17 cellular contexts compared by ENCODE assay signal in genomic region chrX:40061871-40062524, GRCh38. TPM values are rescaled to one million over a fixed set of nuclear protein-coding genes. Genes with fewer than 3 reads are reported as not detected.
DNase-seq lines count a peak whose midpoint lies in the region; ATAC-seq, FAIRE-seq and TF ChIP-seq lines count a peak whose summit lies in the region.
"Had no signal": no experiment of that assay in that cellular context is flagged by ENCODE, and none has a peak within 500 bp of the region (broad histone marks: within the 10 kb centered on the region; RNA-seq: fewer than 3 reads in every experiment).

No MANE protein-coding gene starts in this region.

- H3K9ac ChIP-seq in ES-I3 (ENCODE audit: low read depth, low read length) (peak overlapping the region; percentile 12; the same call in 1 of the 2 replicates), SK-N-SH (no peak overlapping the region)

- H3K4me2 ChIP-seq in SK-N-SH, result no peak overlapping the region
- H3K4me2 ChIP-seq: PC-9 had no signal

- no peak for TF ChIP-seq EP300 in SK-N-SH (IDR thresholded peaks at IDR 0.05; ENCODE audit: borderline replicate concordance in 1 of 2, low read depth in 1 of 2, low read length in 1 of 2)

- no peak for ATAC-seq in GM18519 (IDR thresholded peaks at IDR 0.05; ENCODE audit: low FRiP score, unreplicated experiment)
- ATAC-seq in GM19452 (IDR thresholded peaks at IDR 0.05; ENCODE audit: unreplicated experiment), result no peak

- H3K36me3 Mint-ChIP-seq in T-helper 1 cell treated with Interleukin-12 subunit alpha and Interleukin-12 subunit beta and Interleukin-4 antibody, amounts not matched to agents 30 μg/mL and 1 μg/mL, for 36 hours (ENCODE audit: low read depth), result peaks cover 27% of the 10 kb centered on the region
- peaks cover 8% of the 10 kb centered on the region for H3K36me3 Mint-ChIP-seq in progenitor cell of endocrine pancreas (ENCODE audit: insufficient read depth)

- no peak for TF ChIP-seq CTCF in bronchial epithelial cell (IDR thresholded peaks at IDR 0.05; ENCODE audit: insufficient read depth, low read length, severe bottlenecking)
- no peak for TF ChIP-seq CTCF in progenitor cell of endocrine pancreas (IDR thresholded peaks at IDR 0.05; ENCODE audit: unreplicated experiment)
- no peak for TF ChIP-seq CTCF in SK-N-SH (IDR thresholded peaks at IDR 0.05)

- H2AFZ ChIP-seq in SK-N-SH (ENCODE audit: low read depth), result no peak overlapping the region
- H2AFZ ChIP-seq: PC-9 had no signal

- H3K9me3 ChIP-seq in ES-I3 (ENCODE audit: control insufficient read depth, insufficient read depth, low read length) (no peaks in the 10 kb centered on the region), SK-N-SH (no peaks in the 10 kb centered on the region)
- H3K9me3 ChIP-seq: thyroid gland had no signal

- no peak overlapping the region; a peak in 1 of 4 replicates for H3K27ac ChIP-seq in SK-N-SH (ENCODE audit: low read depth in 2 of 2, low read length in 1 of 2)
- H3K27ac ChIP-seq: PC-9, thyroid gland had no signal

- WGBS in SK-N-SH (ENCODE audit: low lambda C conversion rate), result 65% methylated on average over 23 of the region's 30 CpGs

- no peaks in the 10 kb centered on the region for H3K27me3 Mint-ChIP-seq in T-helper 1 cell treated with Interleukin-12 subunit alpha and Interleukin-12 subunit beta and Interleukin-4 antibody, amounts not matched to agents 30 μg/mL and 1 μg/mL, for 36 hours (ENCODE audit: low read depth)
- no peaks in the 10 kb centered on the region for H3K27me3 Mint-ChIP-seq in progenitor cell of endocrine pancreas

- H3K79me2 ChIP-seq in SK-N-SH (ENCODE audit: insufficient read depth), result no peaks in the 10 kb centered on the region; the same call in 1 of the 2 replicates

- no peak overlapping the region for H3K4me3 ChIP-seq in bronchial epithelial cell (ENCODE audit: low read depth, low read length)
- no peak overlapping the region for H3K4me3 ChIP-seq in SK-N-SH (ENCODE audit: low read depth in 2 of 2, low read length in 1 of 2)
- H3K4me3 ChIP-seq: lung, PC-9, thyroid gland had no signal

- peaks cover 10% of the 10 kb centered on the region; the same call in 1 of the 2 replicates for H4K20me1 ChIP-seq in SK-N-SH (ENCODE audit: insufficient read depth)

- no peak for FAIRE-seq in bronchial epithelial cell (lab: Jason Lieb, UNC)
- FAIRE-seq: A204.1 had no signal

- peak overlapping the region; percentile 76 for H3K27ac Mint-ChIP-seq in T-helper 1 cell treated with Interleukin-12 subunit alpha and Interleukin-12 subunit beta and Interleukin-4 antibody, amounts not matched to agents 30 μg/mL and 1 μg/mL, for 36 hours
- peak overlapping the region; percentile 18 for H3K27ac Mint-ChIP-seq in progenitor cell of endocrine pancreas

- no peaks in the 10 kb centered on the region for H3K9me2 ChIP-seq in SK-N-SH

- no peak for DNase-seq in T-helper 1 cell
- peak; percentile 37 for DNase-seq in bronchial epithelial cell (ENCODE audit: low read depth)
- DNase-seq in progenitor cell of endocrine pancreas (ENCODE audit: low spot score, unreplicated experiment), result no peak
- DNase-seq in SK-N-SH, result no peak
- DNase-seq: cerebellar nuclear complex, foreskin melanocyte, HCEC 1CT, NCI-H2029, NCI-H69, PC-9, thyroid gland had no signal

- CTCF ChIA-PET in SK-N-SH (lab: Yijun Ruan, JAX), result no interaction called here

- POLR2A ChIA-PET in SK-N-SH (lab: Yijun Ruan, JAX), result no interaction called here

- peaks cover 5% of the 10 kb centered on the region; the same call in 1 of the 2 replicates for H3K36me3 ChIP-seq in ES-I3 (ENCODE audit: insufficient read depth, low read length)
- H3K36me3 ChIP-seq in bronchial epithelial cell (ENCODE audit: control insufficient read depth, insufficient read depth, low read length), result peaks cover 7% of the 10 kb centered on the region
- H3K36me3 ChIP-seq in SK-N-SH (replicated peaks in 1 of 2; ENCODE audit: control insufficient read depth in 1 of 2, insufficient read depth in 2 of 2, low read length in 1 of 2), result peaks cover 0 to 38% of the 10 kb centered on the region in 2 experiments

- H3K4me1 ChIP-seq in ES-I3 (ENCODE audit: insufficient read depth, low read length) (peaks cover 34% of the 10 kb centered on the region), SK-N-SH (ENCODE audit: control insufficient read depth in 1 of 2, insufficient read depth in 2 of 2, low read depth in 1 of 2, low read length in 1 of 2) (peaks cover 0 to 26% of the 10 kb centered on the region in 2 experiments; a peak in 1 of 4 replicates)
- H3K4me1 ChIP-seq: thyroid gland had no signal

- H3K4me3 Mint-ChIP-seq in T-helper 1 cell treated with Interleukin-12 subunit alpha and Interleukin-12 subunit beta and Interleukin-4 antibody, amounts not matched to agents 30 μg/mL and 1 μg/mL, for 36 hours, result no peak overlapping the region
- H3K4me3 Mint-ChIP-seq in progenitor cell of endocrine pancreas (ENCODE audit: low read depth), result peak overlapping the region; percentile 35

- no peak for TF ChIP-seq RAD21 in SK-N-SH (IDR thresholded peaks at IDR 0.05; ENCODE audit: low read length)

- H3K4me1 Mint-ChIP-seq in T-helper 1 cell treated with Interleukin-12 subunit alpha and Interleukin-12 subunit beta and Interleukin-4 antibody, amounts not matched to agents 30 μg/mL and 1 μg/mL, for 36 hours (ENCODE audit: low read depth), result peaks cover 36% of the 10 kb centered on the region
- peaks cover 13% of the 10 kb centered on the region for H3K4me1 Mint-ChIP-seq in progenitor cell of endocrine pancreas (ENCODE audit: low read depth)

- H3K27me3 ChIP-seq in bronchial epithelial cell (ENCODE audit: control insufficient read depth, insufficient read depth, low read length) (no peaks in the 10 kb centered on the region), SK-N-SH (ENCODE audit: insufficient read depth) (peaks cover 10% of the 10 kb centered on the region; the same call in 1 of the 2 replicates)
- H3K27me3 ChIP-seq: thyroid gland had no signal

- H3K9me3 Mint-ChIP-seq in T-helper 1 cell treated with Interleukin-12 subunit alpha and Interleukin-12 subunit beta and Interleukin-4 antibody, amounts not matched to agents 30 μg/mL and 1 μg/mL, for 36 hours, result no peaks in the 10 kb centered on the region
- H3K9me3 Mint-ChIP-seq in progenitor cell of endocrine pancreas (ENCODE audit: low read depth), result no peaks in the 10 kb centered on the region

- H3F3A ChIP-seq in SK-N-SH (replicated peaks; ENCODE audit: insufficient read depth), result no peaks in the 10 kb centered on the region

TF ChIP-seq in SK-N-SH, 30 proteins besides CTCF, POLR2A, EP300 and RAD21:
- TF ChIP-seq TEAD4 (IDR thresholded peaks at IDR 0.05; ENCODE audit: borderline replicate concordance, insufficient read depth), result no peak

RNA-seq across cellular contexts. Expression of gene BCOR, which starts 35.8 kb away (rescaled TPM):
- total RNA-seq in bronchial epithelial cell (6.1 and 10.4 TPM in 2 replicates), progenitor cell of endocrine pancreas (20.5 TPM in 2 replicates)
- 6.9 and 8.8 TPM in 2 replicates for polyA plus RNA-seq in SK-N-SH (2012; rRNA removed)
- 8.4 and 9.4 TPM in 2 replicates for polyA plus RNA-seq in SK-N-SH (2012; cell fraction: cytosol; rRNA removed)
- polyA plus RNA-seq in SK-N-SH (2012; cell fraction: nucleus; rRNA removed), result 19.4 and 21.9 TPM in 2 replicates
